Comparison of ENCODE assay signal across 17 cellular contexts in the genomic region with DNA sequence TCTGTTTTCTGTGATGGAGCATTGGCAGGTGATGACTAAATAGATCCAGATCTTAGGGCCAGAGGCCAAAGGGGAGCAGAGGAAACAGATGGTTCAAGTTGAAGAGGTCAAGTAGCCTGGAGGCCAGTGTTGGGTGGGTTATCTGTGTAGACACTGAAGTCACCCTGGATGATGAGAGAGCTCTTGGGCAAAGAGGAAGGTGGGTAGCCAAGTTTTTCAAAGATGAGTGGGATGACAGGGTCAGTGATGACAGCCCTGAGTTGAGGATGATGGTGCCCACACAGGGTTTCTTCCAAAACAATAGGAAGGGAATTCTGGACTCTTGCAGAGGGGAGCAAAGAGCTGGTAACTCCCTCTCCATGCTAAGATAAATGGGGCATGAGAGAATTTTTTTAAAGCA.
A peak's percentile ranks its signal among the peaks of the same experiment; 100 is the strongest.
DNase-seq lines count a peak whose midpoint lies in the region; ATAC-seq and TF ChIP-seq lines count a peak whose summit lies in the region.
"Had no signal": no experiment of that assay in that cellular context is flagged by ENCODE, and none has a peak within 500 bp of the region (broad histone marks: within the 10 kb centered on the region; RNA-seq: fewer than 3 reads in every experiment).

No MANE protein-coding gene starts in this region.

- ATAC-seq in activated naive CD4-positive, alpha-beta T cell treated with anti-CD3 and anti-CD28 coated beads, Interleukin-2, amount 50 U/mL, for 72 hours, result no peak
- no peak for ATAC-seq in activated T-helper 17 cell treated with anti-CD3 and anti-CD28 coated beads, Interleukin-2, amount 50 U/mL, for 72 hours (replicated peaks)
- no peak for ATAC-seq in HG02759 (IDR thresholded peaks at IDR 0.05; ENCODE audit: unreplicated experiment)
- ATAC-seq: CD8-positive, alpha-beta T cell; HepG2 had no signal

- POLR2A ChIA-PET in HEK293 (lab: Yijun Ruan, JAX), result no interaction called here

- H3K36me3 ChIP-seq in HEK293 (ENCODE audit: control insufficient read depth in 2 of 2, insufficient read depth in 1 of 2, low read length in 2 of 2), result no peaks in the 10 kb centered on the region; a peak in 1 of 3 replicates
- H3K36me3 ChIP-seq: HAP-1 had no signal

- no peak overlapping the region for H3K4me3 ChIP-seq in HEK293 (ENCODE audit: low read depth, low read length)
- H3K4me3 ChIP-seq: HAP-1 had no signal

- no peak overlapping the region for H3K4me3 Mint-ChIP-seq in activated T-helper 17 cell treated with anti-CD3 and anti-CD28 coated beads, Interleukin-2, amount 50 U/mL, for 72 hours
- H3K4me3 Mint-ChIP-seq: B cell; CD8-positive, alpha-beta T cell; HFFc6 had no signal

- CTCF ChIA-PET in HEK293 (lab: Yijun Ruan, JAX), result no interaction called here

- 0 out of 2 replicates have a peak, but pooled peaks cover 3% of the 10 kb centered on the region for H3K4me1 ChIP-seq in HEK293 (ENCODE audit: control insufficient read depth, insufficient read depth, low read length)
- H3K4me1 ChIP-seq: HAP-1 had no signal

- peak overlapping the region; percentile 8 to 48 for H3K27ac Mint-ChIP-seq in activated naive CD4-positive, alpha-beta T cell treated with anti-CD3 and anti-CD28 coated beads, Interleukin-2, amount 50 U/mL, for 72 hours
- peak overlapping the region; percentile 28 for H3K27ac Mint-ChIP-seq in activated T-helper 17 cell treated with anti-CD3 and anti-CD28 coated beads, Interleukin-2, amount 50 U/mL, for 72 hours
- H3K27ac Mint-ChIP-seq: B cell; CD8-positive, alpha-beta T cell; HFFc6 had no signal

- H3K9me3 ChIP-seq in HEK293 (ENCODE audit: control insufficient read depth, insufficient read depth, low read depth, low read length), result no peaks in the 10 kb centered on the region
- H3K9me3 ChIP-seq: HAP-1 had no signal

- peaks cover 5 to 17% of the 10 kb centered on the region in 2 donors for H3K36me3 Mint-ChIP-seq in activated naive CD4-positive, alpha-beta T cell treated with anti-CD3 and anti-CD28 coated beads, Interleukin-2, amount 50 U/mL, for 72 hours
- peaks cover 95% of the 10 kb centered on the region for H3K36me3 Mint-ChIP-seq in activated T-helper 17 cell treated with anti-CD3 and anti-CD28 coated beads, Interleukin-2, amount 50 U/mL, for 72 hours (ENCODE audit: low read depth)

- peaks cover 9% of the 10 kb centered on the region for H3K4me1 Mint-ChIP-seq in activated T-helper 17 cell treated with anti-CD3 and anti-CD28 coated beads, Interleukin-2, amount 50 U/mL, for 72 hours
- H3K4me1 Mint-ChIP-seq: B cell had no signal

- no peak for DNase-seq in activated naive CD4-positive, alpha-beta T cell treated with anti-CD3 and anti-CD28 coated beads, Interleukin-2, amount 50 U/mL, for 72 hours (ENCODE audit: low spot score in 2 of 2)
- DNase-seq in activated naive CD4-positive, alpha-beta T cell (lab: John Stamatoyannopoulos, UW), result no peak
- no peak for DNase-seq in DMS79 (lab: John Stamatoyannopoulos, UW)
- DNase-seq in retina, result no peak
- DNase-seq: CD8-positive, alpha-beta T cell; COR-L47; DMS153; DND-41; GDM1; HFFc6 had no signal

- H3K27me3 Mint-ChIP-seq in activated T-helper 17 cell treated with anti-CD3 and anti-CD28 coated beads, Interleukin-2, amount 50 U/mL, for 72 hours, result no peaks in the 10 kb centered on the region
- H3K27me3 Mint-ChIP-seq: B cell had no signal

- H3K9me3 Mint-ChIP-seq in activated naive CD4-positive, alpha-beta T cell treated with anti-CD3 and anti-CD28 coated beads, Interleukin-2, amount 50 U/mL, for 72 hours, result no peaks in the 10 kb centered on the region
- no peaks in the 10 kb centered on the region for H3K9me3 Mint-ChIP-seq in activated T-helper 17 cell treated with anti-CD3 and anti-CD28 coated beads, Interleukin-2, amount 50 U/mL, for 72 hours
- H3K9me3 Mint-ChIP-seq: CD8-positive, alpha-beta T cell; HFFc6 had no signal

- TF ChIP-seq CTCF in HEK293 (tag by site-specific recombination; IDR thresholded peaks at IDR 0.05), result no peak

- no peak overlapping the region for H3K27ac ChIP-seq in HEK293 (ENCODE audit: extremely low read depth, low read depth, low read length)
- H3K27ac ChIP-seq: C4-2B had no signal

TF ChIP-seq in HEK293, 187 proteins besides CTCF, POLR2A, EP300 and RAD21:
- TF ChIP-seq ZNF391 (tag by site-specific recombination; IDR thresholded peaks at IDR 0.05; ENCODE audit: borderline replicate concordance, low read depth) (no peak), GLIS2 (tag by site-specific recombination; IDR thresholded peaks at IDR 0.05) (no peak), ZFHX2 (tag by site-specific recombination; conservative IDR thresholded peaks at IDR 0.05) (peak; percentile 50), ZNF561 (tag by site-specific recombination; IDR thresholded peaks at IDR 0.05; ENCODE audit: borderline replicate concordance) (no peak), BCL11A (tag by site-specific recombination; IDR thresholded peaks at IDR 0.05; ENCODE audit: low read depth) (no peak), EGR2 (tag by site-specific recombination; IDR thresholded peaks at IDR 0.05; ENCODE audit: low read depth) (peak; percentile 70)
- TF ChIP-seq, protein P1, sequence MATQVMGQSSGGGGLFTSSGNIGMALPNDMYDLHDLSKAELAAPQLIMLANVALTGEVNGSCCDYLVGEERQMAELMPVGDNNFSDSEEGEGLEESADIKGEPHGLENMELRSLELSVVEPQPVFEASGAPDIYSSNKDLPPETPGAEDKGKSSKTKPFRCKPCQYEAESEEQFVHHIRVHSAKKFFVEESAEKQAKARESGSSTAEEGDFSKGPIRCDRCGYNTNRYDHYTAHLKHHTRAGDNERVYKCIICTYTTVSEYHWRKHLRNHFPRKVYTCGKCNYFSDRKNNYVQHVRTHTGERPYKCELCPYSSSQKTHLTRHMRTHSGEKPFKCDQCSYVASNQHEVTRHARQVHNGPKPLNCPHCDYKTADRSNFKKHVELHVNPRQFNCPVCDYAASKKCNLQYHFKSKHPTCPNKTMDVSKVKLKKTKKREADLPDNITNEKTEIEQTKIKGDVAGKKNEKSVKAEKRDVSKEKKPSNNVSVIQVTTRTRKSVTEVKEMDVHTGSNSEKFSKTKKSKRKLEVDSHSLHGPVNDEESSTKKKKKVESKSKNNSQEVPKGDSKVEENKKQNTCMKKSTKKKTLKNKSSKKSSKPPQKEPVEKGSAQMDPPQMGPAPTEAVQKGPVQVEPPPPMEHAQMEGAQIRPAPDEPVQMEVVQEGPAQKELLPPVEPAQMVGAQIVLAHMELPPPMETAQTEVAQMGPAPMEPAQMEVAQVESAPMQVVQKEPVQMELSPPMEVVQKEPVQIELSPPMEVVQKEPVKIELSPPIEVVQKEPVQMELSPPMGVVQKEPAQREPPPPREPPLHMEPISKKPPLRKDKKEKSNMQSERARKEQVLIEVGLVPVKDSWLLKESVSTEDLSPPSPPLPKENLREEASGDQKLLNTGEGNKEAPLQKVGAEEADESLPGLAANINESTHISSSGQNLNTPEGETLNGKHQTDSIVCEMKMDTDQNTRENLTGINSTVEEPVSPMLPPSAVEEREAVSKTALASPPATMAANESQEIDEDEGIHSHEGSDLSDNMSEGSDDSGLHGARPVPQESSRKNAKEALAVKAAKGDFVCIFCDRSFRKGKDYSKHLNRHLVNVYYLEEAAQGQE (tag by site-specific recombination; IDR thresholded peaks at IDR 0.05), result no peak
- TF ChIP-seq, protein P2, sequence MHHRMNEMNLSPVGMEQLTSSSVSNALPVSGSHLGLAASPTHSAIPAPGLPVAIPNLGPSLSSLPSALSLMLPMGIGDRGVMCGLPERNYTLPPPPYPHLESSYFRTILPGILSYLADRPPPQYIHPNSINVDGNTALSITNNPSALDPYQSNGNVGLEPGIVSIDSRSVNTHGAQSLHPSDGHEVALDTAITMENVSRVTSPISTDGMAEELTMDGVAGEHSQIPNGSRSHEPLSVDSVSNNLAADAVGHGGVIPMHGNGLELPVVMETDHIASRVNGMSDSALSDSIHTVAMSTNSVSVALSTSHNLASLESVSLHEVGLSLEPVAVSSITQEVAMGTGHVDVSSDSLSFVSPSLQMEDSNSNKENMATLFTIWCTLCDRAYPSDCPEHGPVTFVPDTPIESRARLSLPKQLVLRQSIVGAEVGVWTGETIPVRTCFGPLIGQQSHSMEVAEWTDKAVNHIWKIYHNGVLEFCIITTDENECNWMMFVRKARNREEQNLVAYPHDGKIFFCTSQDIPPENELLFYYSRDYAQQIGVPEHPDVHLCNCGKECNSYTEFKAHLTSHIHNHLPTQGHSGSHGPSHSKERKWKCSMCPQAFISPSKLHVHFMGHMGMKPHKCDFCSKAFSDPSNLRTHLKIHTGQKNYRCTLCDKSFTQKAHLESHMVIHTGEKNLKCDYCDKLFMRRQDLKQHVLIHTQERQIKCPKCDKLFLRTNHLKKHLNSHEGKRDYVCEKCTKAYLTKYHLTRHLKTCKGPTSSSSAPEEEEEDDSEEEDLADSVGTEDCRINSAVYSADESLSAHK (tag by site-specific recombination; IDR thresholded peaks at IDR 0.05), result no peak
